ENCODE assay signal across 3 cellular contexts in the genomic region with DNA sequence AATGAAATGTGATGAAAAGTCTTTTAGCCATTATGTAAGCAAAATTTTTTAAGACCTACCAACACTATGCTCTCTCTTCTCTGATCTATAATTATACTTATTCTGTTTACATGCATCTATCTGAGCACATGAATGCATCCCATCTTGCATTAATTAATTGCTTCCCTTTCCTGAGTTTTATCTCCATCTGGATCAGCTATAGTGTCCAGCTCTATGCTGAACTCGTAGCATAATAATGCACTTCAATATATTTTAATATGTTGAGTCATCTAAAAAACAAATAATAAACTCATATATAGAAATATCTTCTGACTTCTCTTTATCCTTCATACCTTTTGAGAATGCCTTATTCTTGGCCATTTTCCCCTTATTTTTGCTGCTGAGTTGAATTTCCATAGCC.
TF ChIP-seq lines count a peak whose summit lies in the region.

No MANE protein-coding gene starts in this region.

TF ChIP-seq in SK-N-SH, 30 proteins besides CTCF, POLR2A, EP300 and RAD21 (continues in another document):
- no peak for TF ChIP-seq TAF1 (IDR thresholded peaks at IDR 0.05; ENCODE audit: borderline replicate concordance, low read depth, low read length)
- no peak for TF ChIP-seq FOSL2 (IDR thresholded peaks at IDR 0.05; ENCODE audit: borderline replicate concordance, low read depth)
- no peak for TF ChIP-seq ELF1 (IDR thresholded peaks at IDR 0.05)
- TF ChIP-seq PBX3 (IDR thresholded peaks at IDR 0.05), result no peak
- peak; percentile 75 for TF ChIP-seq CHD2 (IDR thresholded peaks at IDR 0.05; ENCODE audit: low read length, partially characterized antibody)
- TF ChIP-seq FOXM1 (IDR thresholded peaks at IDR 0.05; ENCODE audit: low read depth), result no peak
- TF ChIP-seq, protein P1, sequence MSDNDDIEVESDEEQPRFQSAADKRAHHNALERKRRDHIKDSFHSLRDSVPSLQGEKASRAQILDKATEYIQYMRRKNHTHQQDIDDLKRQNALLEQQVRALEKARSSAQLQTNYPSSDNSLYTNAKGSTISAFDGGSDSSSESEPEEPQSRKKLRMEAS (IDR thresholded peaks at IDR 0.05; ENCODE audit: low read depth), result no peak
- no peak for TF ChIP-seq TEAD4 (IDR thresholded peaks at IDR 0.05; ENCODE audit: borderline replicate concordance, insufficient read depth)
- no peak for TF ChIP-seq SMC3 (IDR thresholded peaks at IDR 0.05; ENCODE audit: low read depth, low read length)
- peak; percentile 83; the same call in 1 of the 2 replicates for TF ChIP-seq RCOR1 (IDR thresholded peaks at IDR 0.05; ENCODE audit: low read length)
- TF ChIP-seq GATA2 (CRISPR knock-in tag; IDR thresholded peaks at IDR 0.05), result peak; percentile 81
- TF ChIP-seq, protein P2, sequence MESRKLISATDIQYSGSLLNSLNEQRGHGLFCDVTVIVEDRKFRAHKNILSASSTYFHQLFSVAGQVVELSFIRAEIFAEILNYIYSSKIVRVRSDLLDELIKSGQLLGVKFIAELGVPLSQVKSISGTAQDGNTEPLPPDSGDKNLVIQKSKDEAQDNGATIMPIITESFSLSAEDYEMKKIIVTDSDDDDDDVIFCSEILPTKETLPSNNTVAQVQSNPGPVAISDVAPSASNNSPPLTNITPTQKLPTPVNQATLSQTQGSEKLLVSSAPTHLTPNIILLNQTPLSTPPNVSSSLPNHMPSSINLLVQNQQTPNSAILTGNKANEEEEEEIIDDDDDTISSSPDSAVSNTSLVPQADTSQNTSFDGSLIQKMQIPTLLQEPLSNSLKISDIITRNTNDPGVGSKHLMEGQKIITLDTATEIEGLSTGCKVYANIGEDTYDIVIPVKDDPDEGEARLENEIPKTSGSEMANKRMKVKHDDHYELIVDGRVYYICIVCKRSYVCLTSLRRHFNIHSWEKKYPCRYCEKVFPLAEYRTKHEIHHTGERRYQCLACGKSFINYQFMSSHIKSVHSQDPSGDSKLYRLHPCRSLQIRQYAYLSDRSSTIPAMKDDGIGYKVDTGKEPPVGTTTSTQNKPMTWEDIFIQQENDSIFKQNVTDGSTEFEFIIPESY (IDR thresholded peaks at IDR 0.05; ENCODE audit: borderline replicate concordance, low read depth), result no peak
- no peak for TF ChIP-seq MXI1 (IDR thresholded peaks at IDR 0.05; ENCODE audit: low read depth, low read length)
- no peak for TF ChIP-seq NRF1 (IDR thresholded peaks at IDR 0.05; ENCODE audit: low read depth, low read length)
- no peak for TF ChIP-seq JUND (IDR thresholded peaks at IDR 0.05)
- TF ChIP-seq FOXJ3 (CRISPR knock-in tag; IDR thresholded peaks at IDR 0.05), result no peak
- TF ChIP-seq NFIC (IDR thresholded peaks at IDR 0.05; ENCODE audit: borderline replicate concordance), result no peak
- TF ChIP-seq YY1 (IDR thresholded peaks at IDR 0.05; ENCODE audit: low read depth), result no peak
- TF ChIP-seq EZH2phosphoT487 (IDR thresholded peaks at IDR 0.05; ENCODE audit: borderline replicate concordance, low read depth), result no peak

TF ChIP-seq in endothelial cell of umbilical vein, 7 proteins besides CTCF, POLR2A, EP300 and RAD21:
- TF ChIP-seq POLR2AphosphoS5 (IDR thresholded peaks at IDR 0.05; ENCODE audit: insufficient read depth, low read depth, low read length), result no peak
- TF ChIP-seq EZH2 (IDR thresholded peaks at IDR 0.05; ENCODE audit: borderline replicate concordance, low read depth, low read length, severe bottlenecking), result no peak
- TF ChIP-seq, protein P1 (IDR thresholded peaks at IDR 0.05; ENCODE audit: insufficient read depth, insufficient read length), result no peak
- no peak for TF ChIP-seq FOS (IDR thresholded peaks at IDR 0.05; ENCODE audit: borderline replicate concordance, insufficient read depth, low read length)
- TF ChIP-seq GATA2 (IDR thresholded peaks at IDR 0.05; ENCODE audit: insufficient read depth, insufficient read length, low read depth, low read length), result peak; percentile 15
- TF ChIP-seq MYC (IDR thresholded peaks at IDR 0.05; ENCODE audit: low read depth, low read length), result no peak
- no peak for TF ChIP-seq JUN (IDR thresholded peaks at IDR 0.05; ENCODE audit: borderline replicate concordance, insufficient read depth, insufficient read length, low read depth)
TF ChIP-seq in endothelial cell of umbilical vein: peak in this region for 1.

TF ChIP-seq in GM23338, 12 proteins besides CTCF, POLR2A, EP300 and RAD21:
- TF ChIP-seq JUNB (IDR thresholded peaks at IDR 0.05; ENCODE audit: unreplicated experiment) (no peak), POLR2AphosphoS5 (IDR thresholded peaks at IDR 0.05; ENCODE audit: low read depth) (no peak)
